Comparison of ENCODE assay signal across 1 cellular context in the genomic region with DNA sequence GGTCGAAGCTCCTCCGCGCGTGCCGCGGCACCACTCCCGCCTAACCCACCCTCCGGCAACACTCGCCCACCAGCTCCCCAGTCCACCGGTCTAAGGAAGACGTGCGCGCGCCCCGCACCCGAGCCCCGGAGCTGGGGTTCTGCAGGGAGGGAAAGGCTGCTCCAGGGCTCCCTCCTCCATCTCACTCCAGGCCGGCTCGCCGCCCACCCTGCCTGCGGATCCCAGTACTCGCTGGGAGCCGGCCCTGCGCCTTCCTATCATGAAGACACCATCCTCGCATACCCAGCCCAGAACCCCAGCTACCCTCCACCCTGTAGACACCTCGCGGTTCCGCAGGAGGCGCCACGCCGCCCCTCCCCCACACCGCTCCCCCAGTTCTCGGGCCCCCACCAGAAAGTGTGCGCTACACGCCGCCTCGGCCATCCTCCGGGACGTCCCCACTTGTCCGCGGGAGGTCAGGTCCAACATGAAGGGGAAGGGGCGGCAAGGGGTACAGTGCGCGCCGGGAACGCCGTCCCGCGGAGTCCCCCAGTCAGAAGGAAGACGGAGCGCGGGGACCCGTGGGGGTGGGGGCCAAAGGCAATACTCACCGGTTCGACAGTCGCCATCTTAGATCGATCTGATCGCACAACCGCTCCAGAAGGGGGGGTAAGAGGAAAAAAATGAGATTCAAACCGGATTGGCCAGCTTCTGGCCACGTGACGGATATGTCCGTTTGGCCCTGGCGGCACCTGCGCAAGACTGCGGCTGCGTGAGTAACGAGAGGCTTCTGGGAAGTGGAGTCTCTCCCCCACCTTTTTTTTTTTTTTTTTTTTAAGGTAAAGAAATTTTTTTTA.
TF ChIP-seq lines count a peak whose summit lies in the region.

A gene with protein sequence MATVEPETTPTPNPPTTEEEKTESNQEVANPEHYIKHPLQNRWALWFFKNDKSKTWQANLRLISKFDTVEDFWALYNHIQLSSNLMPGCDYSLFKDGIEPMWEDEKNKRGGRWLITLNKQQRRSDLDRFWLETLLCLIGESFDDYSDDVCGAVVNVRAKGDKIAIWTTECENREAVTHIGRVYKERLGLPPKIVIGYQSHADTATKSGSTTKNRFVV (minus strand): TSS at position 629 of the 836 bp plus-strand sequence. CDS start 21 bp downstream, at position 608.

TF ChIP-seq in HepG2, 621 proteins besides CTCF, POLR2A, EP300 and RAD21 (continued from another document and continues in another):
- TF ChIP-seq SAP130 (CRISPR knock-in tag; IDR thresholded peaks at IDR 0.05; ENCODE audit: low read depth) (peak; percentile 76), ZNF816 (CRISPR knock-in tag; IDR thresholded peaks at IDR 0.05; ENCODE audit: borderline replicate concordance) (no peak), RCOR2 (CRISPR knock-in tag; IDR thresholded peaks at IDR 0.05) (no peak), NBN (conservative IDR thresholded peaks at IDR 0.05) (no peak), GATAD1 (CRISPR knock-in tag; IDR thresholded peaks at IDR 0.05) (peak; percentile 25; the same call in 1 of the 2 replicates), SOX5 (CRISPR knock-in tag; IDR thresholded peaks at IDR 0.05; ENCODE audit: borderline replicate concordance) (no peak), ZNF713 (CRISPR knock-in tag; IDR thresholded peaks at IDR 0.05) (no peak), SNAI1 (CRISPR knock-in tag; IDR thresholded peaks at IDR 0.05; ENCODE audit: borderline replicate concordance) (0 out of 2 replicates have a peak, but pooled peaks have one; percentile 47), ZNF331 (CRISPR knock-in tag; IDR thresholded peaks at IDR 0.05) (no peak), ZIK1 (CRISPR knock-in tag; IDR thresholded peaks at IDR 0.05; ENCODE audit: borderline replicate concordance, low read depth) (no peak; the same call in 1 of the 2 replicates), ZNF543 (CRISPR knock-in tag; IDR thresholded peaks at IDR 0.05) (peak; percentile 66; the same call in 1 of the 2 replicates), HHEX (CRISPR knock-in tag; IDR thresholded peaks at IDR 0.05) (no peak), U2AF2 (IDR thresholded peaks at IDR 0.05; ENCODE audit: low read depth, low read length) (peak; percentile 14; the same call in 1 of the 2 replicates), SOX6 (IDR thresholded peaks at IDR 0.05) (no peak), SOX6 (CRISPR knock-in tag; IDR thresholded peaks at IDR 0.05) (0 out of 2 replicates have a peak, but pooled peaks have one; percentile 14), CHD2 (IDR thresholded peaks at IDR 0.05; ENCODE audit: low read depth, low read length) (no peak), NFRKB (IDR thresholded peaks at IDR 0.05) (peak; percentile 33; the same call in 1 of the 2 replicates), MLLT10 (CRISPR knock-in tag; IDR thresholded peaks at IDR 0.05) (no peak), FOSL2 (CRISPR knock-in tag; IDR thresholded peaks at IDR 0.05) (no peak; the same call in 1 of the 2 replicates), ZSCAN29 (CRISPR knock-in tag; conservative IDR thresholded peaks at IDR 0.05) (peak; percentile 35; the same call in 1 of the 2 replicates), ZNF878 (CRISPR knock-in tag; IDR thresholded peaks at IDR 0.05) (no peak), SPEN (CRISPR knock-in tag; IDR thresholded peaks at IDR 0.05; ENCODE audit: low read depth) (peak; percentile 71), ZNF496 (CRISPR knock-in tag; IDR thresholded peaks at IDR 0.05; ENCODE audit: insufficient replicate concordance) (no peak)
- TF ChIP-seq, protein P1, sequence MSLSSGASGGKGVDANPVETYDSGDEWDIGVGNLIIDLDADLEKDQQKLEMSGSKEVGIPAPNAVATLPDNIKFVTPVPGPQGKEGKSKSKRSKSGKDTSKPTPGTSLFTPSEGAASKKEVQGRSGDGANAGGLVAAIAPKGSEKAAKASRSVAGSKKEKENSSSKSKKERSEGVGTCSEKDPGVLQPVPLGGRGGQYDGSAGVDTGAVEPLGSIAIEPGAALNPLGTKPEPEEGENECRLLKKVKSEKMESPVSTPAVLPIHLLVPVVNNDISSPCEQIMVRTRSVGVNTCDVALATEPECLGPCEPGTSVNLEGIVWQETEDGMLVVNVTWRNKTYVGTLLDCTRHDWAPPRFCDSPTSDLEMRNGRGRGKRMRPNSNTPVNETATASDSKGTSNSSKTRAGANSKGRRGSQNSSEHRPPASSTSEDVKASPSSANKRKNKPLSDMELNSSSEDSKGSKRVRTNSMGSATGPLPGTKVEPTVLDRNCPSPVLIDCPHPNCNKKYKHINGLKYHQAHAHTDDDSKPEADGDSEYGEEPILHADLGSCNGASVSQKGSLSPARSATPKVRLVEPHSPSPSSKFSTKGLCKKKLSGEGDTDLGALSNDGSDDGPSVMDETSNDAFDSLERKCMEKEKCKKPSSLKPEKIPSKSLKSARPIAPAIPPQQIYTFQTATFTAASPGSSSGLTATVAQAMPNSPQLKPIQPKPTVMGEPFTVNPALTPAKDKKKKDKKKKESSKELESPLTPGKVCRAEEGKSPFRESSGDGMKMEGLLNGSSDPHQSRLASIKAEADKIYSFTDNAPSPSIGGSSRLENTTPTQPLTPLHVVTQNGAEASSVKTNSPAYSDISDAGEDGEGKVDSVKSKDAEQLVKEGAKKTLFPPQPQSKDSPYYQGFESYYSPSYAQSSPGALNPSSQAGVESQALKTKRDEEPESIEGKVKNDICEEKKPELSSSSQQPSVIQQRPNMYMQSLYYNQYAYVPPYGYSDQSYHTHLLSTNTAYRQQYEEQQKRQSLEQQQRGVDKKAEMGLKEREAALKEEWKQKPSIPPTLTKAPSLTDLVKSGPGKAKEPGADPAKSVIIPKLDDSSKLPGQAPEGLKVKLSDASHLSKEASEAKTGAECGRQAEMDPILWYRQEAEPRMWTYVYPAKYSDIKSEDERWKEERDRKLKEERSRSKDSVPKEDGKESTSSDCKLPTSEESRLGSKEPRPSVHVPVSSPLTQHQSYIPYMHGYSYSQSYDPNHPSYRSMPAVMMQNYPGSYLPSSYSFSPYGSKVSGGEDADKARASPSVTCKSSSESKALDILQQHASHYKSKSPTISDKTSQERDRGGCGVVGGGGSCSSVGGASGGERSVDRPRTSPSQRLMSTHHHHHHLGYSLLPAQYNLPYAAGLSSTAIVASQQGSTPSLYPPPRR (CRISPR knock-in tag; IDR thresholded peaks at IDR 0.05; ENCODE audit: borderline replicate concordance) = no peak
- TF ChIP-seq, protein P2, sequence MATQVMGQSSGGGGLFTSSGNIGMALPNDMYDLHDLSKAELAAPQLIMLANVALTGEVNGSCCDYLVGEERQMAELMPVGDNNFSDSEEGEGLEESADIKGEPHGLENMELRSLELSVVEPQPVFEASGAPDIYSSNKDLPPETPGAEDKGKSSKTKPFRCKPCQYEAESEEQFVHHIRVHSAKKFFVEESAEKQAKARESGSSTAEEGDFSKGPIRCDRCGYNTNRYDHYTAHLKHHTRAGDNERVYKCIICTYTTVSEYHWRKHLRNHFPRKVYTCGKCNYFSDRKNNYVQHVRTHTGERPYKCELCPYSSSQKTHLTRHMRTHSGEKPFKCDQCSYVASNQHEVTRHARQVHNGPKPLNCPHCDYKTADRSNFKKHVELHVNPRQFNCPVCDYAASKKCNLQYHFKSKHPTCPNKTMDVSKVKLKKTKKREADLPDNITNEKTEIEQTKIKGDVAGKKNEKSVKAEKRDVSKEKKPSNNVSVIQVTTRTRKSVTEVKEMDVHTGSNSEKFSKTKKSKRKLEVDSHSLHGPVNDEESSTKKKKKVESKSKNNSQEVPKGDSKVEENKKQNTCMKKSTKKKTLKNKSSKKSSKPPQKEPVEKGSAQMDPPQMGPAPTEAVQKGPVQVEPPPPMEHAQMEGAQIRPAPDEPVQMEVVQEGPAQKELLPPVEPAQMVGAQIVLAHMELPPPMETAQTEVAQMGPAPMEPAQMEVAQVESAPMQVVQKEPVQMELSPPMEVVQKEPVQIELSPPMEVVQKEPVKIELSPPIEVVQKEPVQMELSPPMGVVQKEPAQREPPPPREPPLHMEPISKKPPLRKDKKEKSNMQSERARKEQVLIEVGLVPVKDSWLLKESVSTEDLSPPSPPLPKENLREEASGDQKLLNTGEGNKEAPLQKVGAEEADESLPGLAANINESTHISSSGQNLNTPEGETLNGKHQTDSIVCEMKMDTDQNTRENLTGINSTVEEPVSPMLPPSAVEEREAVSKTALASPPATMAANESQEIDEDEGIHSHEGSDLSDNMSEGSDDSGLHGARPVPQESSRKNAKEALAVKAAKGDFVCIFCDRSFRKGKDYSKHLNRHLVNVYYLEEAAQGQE (IDR thresholded peaks at IDR 0.05; ENCODE audit: borderline replicate concordance in 1 of 2, low read depth in 1 of 2, low read length in 2 of 2) = peak in 1 of 2 experiments; percentile 41; a peak in 1 of 4 replicates
- TF ChIP-seq, protein P3, sequence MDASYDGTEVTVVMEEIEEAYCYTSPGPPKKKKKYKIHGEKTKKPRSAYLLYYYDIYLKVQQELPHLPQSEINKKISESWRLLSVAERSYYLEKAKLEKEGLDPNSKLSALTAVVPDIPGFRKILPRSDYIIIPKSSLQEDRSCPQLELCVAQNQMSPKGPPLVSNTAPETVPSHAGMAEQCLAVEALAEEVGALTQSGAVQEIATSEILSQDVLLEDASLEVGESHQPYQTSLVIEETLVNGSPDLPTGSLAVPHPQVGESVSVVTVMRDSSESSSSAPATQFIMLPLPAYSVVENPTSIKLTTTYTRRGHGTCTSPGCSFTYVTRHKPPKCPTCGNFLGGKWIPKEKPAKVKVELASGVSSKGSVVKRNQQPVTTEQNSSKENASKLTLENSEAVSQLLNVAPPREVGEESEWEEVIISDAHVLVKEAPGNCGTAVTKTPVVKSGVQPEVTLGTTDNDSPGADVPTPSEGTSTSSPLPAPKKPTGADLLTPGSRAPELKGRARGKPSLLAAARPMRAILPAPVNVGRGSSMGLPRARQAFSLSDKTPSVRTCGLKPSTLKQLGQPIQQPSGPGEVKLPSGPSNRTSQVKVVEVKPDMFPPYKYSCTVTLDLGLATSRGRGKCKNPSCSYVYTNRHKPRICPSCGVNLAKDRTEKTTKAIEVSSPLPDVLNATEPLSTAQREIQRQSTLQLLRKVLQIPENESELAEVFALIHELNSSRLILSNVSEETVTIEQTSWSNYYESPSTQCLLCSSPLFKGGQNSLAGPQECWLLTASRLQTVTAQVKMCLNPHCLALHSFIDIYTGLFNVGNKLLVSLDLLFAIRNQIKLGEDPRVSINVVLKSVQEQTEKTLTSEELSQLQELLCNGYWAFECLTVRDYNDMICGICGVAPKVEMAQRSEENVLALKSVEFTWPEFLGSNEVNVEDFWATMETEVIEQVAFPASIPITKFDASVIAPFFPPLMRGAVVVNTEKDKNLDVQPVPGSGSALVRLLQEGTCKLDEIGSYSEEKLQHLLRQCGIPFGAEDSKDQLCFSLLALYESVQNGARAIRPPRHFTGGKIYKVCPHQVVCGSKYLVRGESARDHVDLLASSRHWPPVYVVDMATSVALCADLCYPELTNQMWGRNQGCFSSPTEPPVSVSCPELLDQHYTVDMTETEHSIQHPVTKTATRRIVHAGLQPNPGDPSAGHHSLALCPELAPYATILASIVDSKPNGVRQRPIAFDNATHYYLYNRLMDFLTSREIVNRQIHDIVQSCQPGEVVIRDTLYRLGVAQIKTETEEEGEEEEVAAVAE (CRISPR knock-in tag; IDR thresholded peaks at IDR 0.05; ENCODE audit: borderline replicate concordance) = no peak; the same call in 1 of the 2 replicates
- TF ChIP-seq, protein P4, sequence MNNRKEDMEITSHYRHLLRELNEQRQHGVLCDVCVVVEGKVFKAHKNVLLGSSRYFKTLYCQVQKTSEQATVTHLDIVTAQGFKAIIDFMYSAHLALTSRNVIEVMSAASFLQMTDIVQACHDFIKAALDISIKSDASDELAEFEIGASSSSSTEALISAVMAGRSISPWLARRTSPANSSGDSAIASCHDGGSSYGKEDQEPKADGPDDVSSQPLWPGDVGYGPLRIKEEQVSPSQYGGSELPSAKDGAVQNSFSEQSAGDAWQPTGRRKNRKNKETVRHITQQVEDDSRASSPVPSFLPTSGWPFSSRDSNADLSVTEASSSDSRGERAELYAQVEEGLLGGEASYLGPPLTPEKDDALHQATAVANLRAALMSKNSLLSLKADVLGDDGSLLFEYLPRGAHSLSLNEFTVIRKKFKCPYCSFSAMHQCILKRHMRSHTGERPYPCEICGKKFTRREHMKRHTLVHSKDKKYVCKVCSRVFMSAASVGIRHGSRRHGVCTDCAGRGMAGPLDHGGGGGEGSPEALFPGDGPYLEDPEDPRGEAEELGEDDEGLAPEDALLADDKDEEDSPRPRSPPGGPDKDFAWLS (CRISPR knock-in tag; IDR thresholded peaks at IDR 0.05; ENCODE audit: borderline replicate concordance) = 0 out of 2 replicates have a peak, but pooled peaks have one; percentile 44
- TF ChIP-seq, protein P5, sequence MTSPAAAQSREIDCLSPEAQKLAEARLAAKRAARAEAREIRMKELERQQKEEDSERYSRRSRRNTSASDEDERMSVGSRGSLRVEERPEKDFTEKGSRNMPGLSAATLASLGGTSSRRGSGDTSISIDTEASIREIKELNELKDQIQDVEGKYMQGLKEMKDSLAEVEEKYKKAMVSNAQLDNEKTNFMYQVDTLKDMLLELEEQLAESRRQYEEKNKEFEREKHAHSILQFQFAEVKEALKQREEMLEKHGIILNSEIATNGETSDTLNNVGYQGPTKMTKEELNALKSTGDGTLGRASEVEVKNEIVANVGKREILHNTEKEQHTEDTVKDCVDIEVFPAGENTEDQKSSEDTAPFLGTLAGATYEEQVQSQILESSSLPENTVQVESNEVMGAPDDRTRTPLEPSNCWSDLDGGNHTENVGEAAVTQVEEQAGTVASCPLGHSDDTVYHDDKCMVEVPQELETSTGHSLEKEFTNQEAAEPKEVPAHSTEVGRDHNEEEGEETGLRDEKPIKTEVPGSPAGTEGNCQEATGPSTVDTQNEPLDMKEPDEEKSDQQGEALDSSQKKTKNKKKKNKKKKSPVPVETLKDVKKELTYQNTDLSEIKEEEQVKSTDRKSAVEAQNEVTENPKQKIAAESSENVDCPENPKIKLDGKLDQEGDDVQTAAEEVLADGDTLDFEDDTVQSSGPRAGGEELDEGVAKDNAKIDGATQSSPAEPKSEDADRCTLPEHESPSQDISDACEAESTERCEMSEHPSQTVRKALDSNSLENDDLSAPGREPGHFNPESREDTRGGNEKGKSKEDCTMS (CRISPR knock-in tag; conservative IDR thresholded peaks at IDR 0.05) = no peak
- TF ChIP-seq, protein P6, sequence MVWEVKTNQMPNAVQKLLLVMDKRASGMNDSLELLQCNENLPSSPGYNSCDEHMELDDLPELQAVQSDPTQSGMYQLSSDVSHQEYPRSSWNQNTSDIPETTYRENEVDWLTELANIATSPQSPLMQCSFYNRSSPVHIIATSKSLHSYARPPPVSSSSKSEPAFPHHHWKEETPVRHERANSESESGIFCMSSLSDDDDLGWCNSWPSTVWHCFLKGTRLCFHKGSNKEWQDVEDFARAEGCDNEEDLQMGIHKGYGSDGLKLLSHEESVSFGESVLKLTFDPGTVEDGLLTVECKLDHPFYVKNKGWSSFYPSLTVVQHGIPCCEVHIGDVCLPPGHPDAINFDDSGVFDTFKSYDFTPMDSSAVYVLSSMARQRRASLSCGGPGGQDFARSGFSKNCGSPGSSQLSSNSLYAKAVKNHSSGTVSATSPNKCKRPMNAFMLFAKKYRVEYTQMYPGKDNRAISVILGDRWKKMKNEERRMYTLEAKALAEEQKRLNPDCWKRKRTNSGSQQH (CRISPR knock-in tag; IDR thresholded peaks at IDR 0.05; ENCODE audit: low read depth) = peak; percentile 81; the same call in 1 of the 2 replicates
- TF ChIP-seq, protein P7, sequence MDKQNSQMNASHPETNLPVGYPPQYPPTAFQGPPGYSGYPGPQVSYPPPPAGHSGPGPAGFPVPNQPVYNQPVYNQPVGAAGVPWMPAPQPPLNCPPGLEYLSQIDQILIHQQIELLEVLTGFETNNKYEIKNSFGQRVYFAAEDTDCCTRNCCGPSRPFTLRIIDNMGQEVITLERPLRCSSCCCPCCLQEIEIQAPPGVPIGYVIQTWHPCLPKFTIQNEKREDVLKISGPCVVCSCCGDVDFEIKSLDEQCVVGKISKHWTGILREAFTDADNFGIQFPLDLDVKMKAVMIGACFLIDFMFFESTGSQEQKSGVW (CRISPR knock-in tag; IDR thresholded peaks at IDR 0.05; ENCODE audit: borderline replicate concordance) = no peak
